Comparison of ENCODE assay signal across 20 cellular contexts in genomic region chr10:63822496-63822895, GRCh38.
A peak's percentile ranks its signal among the peaks of the same experiment; 100 is the strongest.
DNase-seq lines count a peak whose midpoint lies in the region; ATAC-seq and TF ChIP-seq lines count a peak whose summit lies in the region.
"Had no signal": no experiment of that assay in that cellular context is flagged by ENCODE, and none has a peak within 500 bp of the region (broad histone marks: within the 10 kb centered on the region; RNA-seq: fewer than 3 reads in every experiment).

No MANE protein-coding gene starts in this region.

- TF ChIP-seq POLR2A in erythroblast (IDR thresholded peaks at IDR 0.05; ENCODE audit: low read length): no peak

- ATAC-seq in GM19035 (IDR thresholded peaks at IDR 0.05; ENCODE audit: unreplicated experiment): no peak
- ATAC-seq: A549 had no signal

- DNase-seq in NCI-H748 (lab: John Stamatoyannopoulos, UW; ENCODE audit: unreplicated experiment) (peak; percentile 6), NCI-H748 treated with DMSO at 0.1 percent for 48 hours (lab: John Stamatoyannopoulos, UW) (no peak), OCI-M1 (lab: John Stamatoyannopoulos, UW) (peak; percentile 20), erythroblast (lab: John Stamatoyannopoulos, UW) (peak; percentile 4 to 25), MV-4-11 (lab: John Stamatoyannopoulos, UW) (no peak)
- DNase-seq: 8988T; ACHN; AML-193; C1 segment of cervical spinal cord; Calu3; CD4-positive, alpha-beta memory T cell; COR-L47; DMS53; DMS79 treated with DMSO at 0.1 percent for 48 hours; GF-D8; GOT3; H7; HCEC 1CT had no signal

Comparison
In these comparisons a context has a peak if more than half of its experiments do, and no peak if none do; other contexts are left out.
1. DNase-seq: peak in NCI-H748 (single experiment), OCI-M1 (single experiment) and erythroblast (2 of 2); none in NCI-H748 treated with DMSO at 0.1 percent for 48 hours (single experiment) and MV-4-11 (single experiment).